ENCODE assay signal across 7 cellular contexts in the genomic region with DNA sequence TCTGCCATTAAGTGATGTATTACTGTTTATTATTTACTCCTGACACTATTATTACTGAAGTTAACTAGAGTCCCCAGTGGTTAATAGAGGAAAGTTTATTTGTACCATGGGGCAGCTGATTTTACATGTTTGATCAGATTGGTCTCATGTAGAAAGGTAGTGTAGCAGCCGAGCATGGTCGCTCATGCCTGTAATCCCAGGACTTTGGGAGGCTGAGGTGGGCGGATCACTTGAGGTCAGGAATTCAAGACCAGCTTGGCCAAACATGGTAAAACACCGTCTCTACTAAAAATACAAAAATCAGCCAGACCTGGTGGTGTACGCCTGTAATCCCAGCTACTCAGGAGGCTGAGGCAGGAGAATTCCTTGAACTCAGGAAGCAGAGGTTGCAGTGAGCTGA.
DNase-seq lines count a peak whose midpoint lies in the region; TF ChIP-seq lines count a peak whose summit lies in the region.
"Not testable (repeated sequence)": the region's sequence is repeated elsewhere in the genome, so short reads cannot be mapped to it uniquely, and the experiment has no call there.

No MANE protein-coding gene starts in this region.

- not testable (repeated sequence) for H3F3A ChIP-seq in neural cell (ENCODE audit: insufficient read depth, low read length, poor library complexity, severe bottlenecking)

- not testable (repeated sequence) for H3K36me3 ChIP-seq in neural cell (ENCODE audit: insufficient read depth, low read length)

- H3K27me3 ChIP-seq in neural cell (ENCODE audit: insufficient read depth, low read depth, low read length): not testable (repeated sequence)

- TF ChIP-seq CTCF in VCaP (conservative IDR thresholded peaks at IDR 0.05); epithelial cell of proximal tubule (conservative IDR thresholded peaks at IDR 0.05; ENCODE audit: low read depth, low read length); neural cell (IDR thresholded peaks at IDR 0.05; ENCODE audit: poor library complexity, severe bottlenecking): not testable (repeated sequence)

- H4K20me1 ChIP-seq in neural cell (ENCODE audit: insufficient read depth): not testable (repeated sequence)

- peak; percentile 72 for DNase-seq in Caki2 (ENCODE audit: low read depth)
- DNase-seq in epithelial cell of proximal tubule (ENCODE audit: low read depth): peak; percentile 39
- DNase-seq in kidney glomerular epithelial cell (lab: John Stamatoyannopoulos, UW): peak; percentile 13
- peak; percentile 47 for DNase-seq in left kidney (ENCODE audit: low read depth, low spot score)

- not testable (repeated sequence) for TF ChIP-seq RAD21 in Ishikawa (IDR thresholded peaks at IDR 0.05; ENCODE audit: low read depth); neural cell (conservative IDR thresholded peaks at IDR 0.05)

- H3K79me2 ChIP-seq in neural cell (replicated peaks; ENCODE audit: insufficient read depth, low read length): not testable (repeated sequence)

- in situ Hi-C loops in Caki2 (cut with HindIII; ENCODE audit: low pct_unique_long_range_greater_than_20kb, low sequenced_read_pairs): not testable (repeated sequence)

- TF ChIP-seq EP300 in Ishikawa (IDR thresholded peaks at IDR 0.05; ENCODE audit: borderline replicate concordance): peak; percentile 70; the same call in 1 of the 2 replicates
- not testable (repeated sequence) for TF ChIP-seq EP300 in neural cell (conservative IDR thresholded peaks at IDR 0.05; ENCODE audit: poor library complexity, severe bottlenecking)

- not testable (repeated sequence) for H3K4me3 ChIP-seq in epithelial cell of proximal tubule (ENCODE audit: low read depth, low read length); neural cell (ENCODE audit: low read length)

- H3K9ac ChIP-seq in neural cell (ENCODE audit: low read length): not testable (repeated sequence)

- not testable (repeated sequence) for H3K9me3 ChIP-seq in neural cell (ENCODE audit: low read length)

- H3K27ac ChIP-seq in VCaP (peak overlapping the region; percentile 19; the same call in 1 of the 2 replicates), neural cell (ENCODE audit: low read length) (peak overlapping the region; percentile 65)

- not testable (repeated sequence) for H3K9me2 ChIP-seq in neural cell (ENCODE audit: insufficient read depth, low read length)

- not testable (repeated sequence) for H2AFZ ChIP-seq in neural cell (ENCODE audit: low read depth, low read length)

- H3K4me2 ChIP-seq in neural cell (ENCODE audit: low read length): peak overlapping the region; percentile 39

TF ChIP-seq in Ishikawa, 13 proteins besides CTCF, POLR2A, EP300 and RAD21:
- peak; percentile 54 for TF ChIP-seq TEAD4 (IDR thresholded peaks at IDR 0.05)
- TF ChIP-seq TCF12 (IDR thresholded peaks at IDR 0.05; ENCODE audit: low read depth): peak; percentile 35; the same call in 1 of the 2 replicates
- TF ChIP-seq EGR1 (IDR thresholded peaks at IDR 0.05): 0 out of 2 replicates have a peak, but pooled peaks have one; percentile 5

Comparison
In these comparisons a context has a peak if more than half of its experiments do, and no peak if none do; other contexts are left out.
1. DNase-seq: peak in every context shown above with its lines; median percentile 72 in Caki2; 47 in left kidney; 39 in epithelial cell of proximal tubule; 13 in kidney glomerular epithelial cell.